ENCODE assay signal across 9 cellular contexts in the genomic region with DNA sequence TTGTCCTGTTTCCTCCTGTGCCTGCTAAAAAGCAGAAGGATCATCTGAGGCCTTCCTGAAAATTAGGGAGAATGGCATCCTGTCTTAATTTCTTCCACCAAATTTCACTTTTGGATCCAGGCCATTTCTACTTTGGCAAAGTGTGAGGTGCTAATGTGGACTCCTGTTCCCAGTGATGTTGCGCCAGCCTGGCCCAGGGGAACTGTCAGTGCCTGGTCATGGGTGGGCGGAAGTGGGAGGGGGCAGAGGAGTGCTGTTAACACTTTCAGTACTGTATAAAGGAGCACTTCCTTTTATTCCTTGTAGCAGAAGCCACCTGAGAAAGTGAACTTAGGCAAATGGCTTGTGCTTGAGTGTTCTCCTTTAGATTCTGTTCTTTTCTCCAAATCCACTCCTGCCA. TPM values are rescaled to one million over a fixed set of nuclear protein-coding genes. Genes with fewer than 3 reads are reported as not detected.
A peak's percentile ranks its signal among the peaks of the same experiment; 100 is the strongest.
DNase-seq lines count a peak whose midpoint lies in the region; ATAC-seq, FAIRE-seq and TF ChIP-seq lines count a peak whose summit lies in the region.
"Had no signal": no experiment of that assay in that cellular context is flagged by ENCODE, and none has a peak within 500 bp of the region (broad histone marks: within the 10 kb centered on the region; RNA-seq: fewer than 3 reads in every experiment).

No MANE protein-coding gene starts in this region.

- peaks cover 42% of the 10 kb centered on the region for H3K4me1 Mint-ChIP-seq in progenitor cell of endocrine pancreas (ENCODE audit: low read depth)
- peaks cover 0 to 10% of the 10 kb centered on the region in 2 donors for H3K4me1 Mint-ChIP-seq in natural killer cell

- no peaks in the 10 kb centered on the region for H3K27me3 ChIP-seq in MM.1S (replicated peaks; ENCODE audit: insufficient read depth, low read length)

- no peak overlapping the region for H3K9ac ChIP-seq in MM.1S (ENCODE audit: low read length)

- no peak for ATAC-seq in natural killer cell
- ATAC-seq in HG03432 (IDR thresholded peaks at IDR 0.05; ENCODE audit: unreplicated experiment): no peak

- H3F3A ChIP-seq in MM.1S (ENCODE audit: insufficient read depth, low read length): no peaks in the 10 kb centered on the region

- H4K20me1 ChIP-seq in MM.1S (ENCODE audit: insufficient read depth, low read length): no peaks in the 10 kb centered on the region

- H3K27ac ChIP-seq in MM.1S (ENCODE audit: low read length) (peak overlapping the region; percentile 70), cingulate gyrus (ENCODE audit: low read depth, low read length) (peak overlapping the region; percentile 41)

- H3K36me3 ChIP-seq in MM.1S (replicated peaks; ENCODE audit: insufficient read depth, low read length): no peaks in the 10 kb centered on the region

- 0 out of 2 replicates have a peak overlapping the region, but pooled peaks have one; percentile 40 for H2AFZ ChIP-seq in MM.1S (ENCODE audit: low read length)

- intact Hi-C loops in natural killer cell (cut with micrococcal nuclease): no loop called here

- H3K9me2 ChIP-seq in MM.1S (replicated peaks; ENCODE audit: insufficient read depth, low read length): no peaks in the 10 kb centered on the region

- FAIRE-seq in GM19239 (lab: Jason Lieb, UNC): peak; percentile 70

- no peak overlapping the region for H3K4me3 Mint-ChIP-seq in progenitor cell of endocrine pancreas (ENCODE audit: low read depth)
- H3K4me3 Mint-ChIP-seq in natural killer cell: no peak overlapping the region

- no peaks in the 10 kb centered on the region for H3K27me3 Mint-ChIP-seq in progenitor cell of endocrine pancreas
- no peaks in the 10 kb centered on the region for H3K27me3 Mint-ChIP-seq in natural killer cell (ENCODE audit: low read depth in 2 of 2)

- no peaks in the 10 kb centered on the region for H3K79me2 ChIP-seq in MM.1S (ENCODE audit: low read length)

- no peaks in the 10 kb centered on the region for H3K4me1 ChIP-seq in MM.1S (ENCODE audit: low read length)

- H3K27ac Mint-ChIP-seq in progenitor cell of endocrine pancreas (peak overlapping the region; percentile 98), natural killer cell (no peak overlapping the region)

- TF ChIP-seq CTCF in MM.1S (IDR thresholded peaks at IDR 0.05; ENCODE audit: low read length): no peak
- TF ChIP-seq CTCF in progenitor cell of endocrine pancreas (IDR thresholded peaks at IDR 0.05; ENCODE audit: unreplicated experiment): no peak
- no peak for TF ChIP-seq CTCF in natural killer cell (IDR thresholded peaks at IDR 0.05)

- H3K9me3 Mint-ChIP-seq in progenitor cell of endocrine pancreas (ENCODE audit: low read depth) (no peaks in the 10 kb centered on the region), natural killer cell (no peaks in the 10 kb centered on the region)

- H3K36me3 Mint-ChIP-seq in progenitor cell of endocrine pancreas (ENCODE audit: insufficient read depth) (no peaks in the 10 kb centered on the region), natural killer cell (no peaks in the 10 kb centered on the region)

- no peak overlapping the region for H3K4me3 ChIP-seq in MM.1S (ENCODE audit: low read length)

- DNase-seq in GM19239 (ENCODE audit: insufficient read length, low spot score) (no peak), MM.1S (no peak), progenitor cell of endocrine pancreas (ENCODE audit: low spot score, unreplicated experiment) (no peak), NCI-H345 treated with DMSO at 0.1 percent for 48 hours (lab: John Stamatoyannopoulos, UW; ENCODE audit: unreplicated experiment) (no peak), natural killer cell (no peak), HuH-7.5 (ENCODE audit: low spot score) (no peak)
- DNase-seq: NCI-H510A had no signal

- H3K4me2 ChIP-seq in MM.1S (ENCODE audit: low read depth, low read length): peak overlapping the region; percentile 8; the same call in 1 of the 2 replicates

- H3K9me3 ChIP-seq in MM.1S (replicated peaks; ENCODE audit: insufficient read depth, low read length): no peaks in the 10 kb centered on the region

RNA-seq across cellular contexts. Expression of a gene that starts 19.9 kb away (rescaled TPM):
- total RNA-seq in progenitor cell of endocrine pancreas (10.6 and 14.6 TPM in 2 replicates), natural killer cell (1 to 10 TPM; 6.2 to 8.3 (median 6.3) TPM)

RNA-seq across cellular contexts. Expression of a gene that starts 43.3 kb away (rescaled TPM):
- total RNA-seq in progenitor cell of endocrine pancreas (24.7 and 27.1 TPM in 2 replicates), natural killer cell (10 to 100 TPM; 61.2 to 73.0 (median 71.8) TPM)

RNA-seq across cellular contexts. Expression of a gene that starts 58.0 kb away (rescaled TPM):
- total RNA-seq in progenitor cell of endocrine pancreas (22.0 and 24.1 TPM in 2 replicates), natural killer cell (10 to 100 TPM; 44.4 to 54.5 (median 47.2) TPM)
